In genomic region chr3:148262980-148263379, GRCh38 we compare ENCODE assay signal across 21 cellular contexts.
DNase-seq lines count a peak whose midpoint lies in the region; ATAC-seq, FAIRE-seq and TF ChIP-seq lines count a peak whose summit lies in the region.
"Had no signal": no experiment of that assay in that cellular context is flagged by ENCODE, and none has a peak within 500 bp of the region (broad histone marks: within the 10 kb centered on the region; RNA-seq: fewer than 3 reads in every experiment).

No MANE protein-coding gene starts in this region.

- no peak overlapping the region for H3K4me2 ChIP-seq in hepatocyte
- 0 out of 2 replicates have a peak overlapping the region, but pooled peaks have one; percentile 26 for H3K4me2 ChIP-seq in HepG2 (ENCODE audit: low read depth, low read length)
- H3K4me2 ChIP-seq: A549; BLaER1 treated with 17β-estradiol and CSF1 and Interleukin-3, amounts not matched to agents 10 nM and 100 nM had no signal

- no TSS peak for BruUV-seq in HepG2 (replicated peaks; lab: Mats Ljungman, UMichigan)

- no peaks in the 10 kb centered on the region for H3K4me1 Mint-ChIP-seq in activated CD4-positive, alpha-beta memory T cell treated with anti-CD3 and anti-CD28 coated beads for 36 hours (ENCODE audit: low read depth)
- H3K4me1 Mint-ChIP-seq: B cell had no signal

- TF ChIP-seq EP300 in HepG2 (IDR thresholded peaks at IDR 0.05; ENCODE audit: low read depth in 2 of 2, low read length in 2 of 2) (peak in 1 of 2 experiments; percentile 47; a peak in 1 of 4 replicates), HepG2 (CRISPR knock-in tag; IDR thresholded peaks at IDR 0.05; ENCODE audit: borderline replicate concordance) (no peak)

- no peak for TF ChIP-seq CTCF in hepatocyte (IDR thresholded peaks at IDR 0.05; ENCODE audit: poor library complexity)
- TF ChIP-seq CTCF in HepG2 (CRISPR knock-in tag; IDR thresholded peaks at IDR 0.05): no peak
- TF ChIP-seq CTCF in right lobe of liver (IDR thresholded peaks at IDR 0.05): no peak
- TF ChIP-seq CTCF in brain microvascular endothelial cell (IDR thresholded peaks at IDR 0.05; ENCODE audit: low read depth, low read length, missing control alignments): no peak

- H4K20me1 ChIP-seq in hepatocyte (ENCODE audit: insufficient read depth, poor library complexity, severe bottlenecking) (no peaks in the 10 kb centered on the region), HepG2 (ENCODE audit: insufficient read depth, low read length) (no peaks in the 10 kb centered on the region)
- H4K20me1 ChIP-seq: BLaER1 treated with 17β-estradiol and CSF1 and Interleukin-3, amounts not matched to agents 10 nM and 100 nM had no signal

- in situ Hi-C loops in HepG2 (cut with HindIII; ENCODE audit: extremely low pct_ligation_motif_present, low pct_unique_long_range_greater_than_20kb) (no loop called here), brain microvascular endothelial cell (cut with HindIII; ENCODE audit: low pct_ligation_motif_present, low sequenced_read_pairs) (no loop called here)

- H3K27ac Mint-ChIP-seq in activated CD4-positive, alpha-beta memory T cell treated with anti-CD3 and anti-CD28 coated beads for 36 hours: no peak overlapping the region
- H3K27ac Mint-ChIP-seq: B cell; CD4-positive, alpha-beta T cell; CD8-positive, alpha-beta T cell had no signal

- POLR2A ChIA-PET in HepG2 (lab: Yijun Ruan, JAX): no interaction called here
- POLR2A ChIA-PET in activated CD4-positive, alpha-beta memory T cell treated with anti-CD3 and anti-CD28 coated beads for 36 hours (lab: Charles Lee): no interaction called here

- no peak overlapping the region for H3K9ac ChIP-seq in HepG2 (ENCODE audit: insufficient read depth, low read depth, low read length)
- H3K9ac ChIP-seq: BLaER1 treated with 17β-estradiol and CSF1 and Interleukin-3, amounts not matched to agents 10 nM and 100 nM had no signal

- H3K9me3 Mint-ChIP-seq in activated CD4-positive, alpha-beta memory T cell treated with anti-CD3 and anti-CD28 coated beads for 36 hours: no peaks in the 10 kb centered on the region
- H3K9me3 Mint-ChIP-seq: CD8-positive, alpha-beta T cell had no signal

- no peaks in the 10 kb centered on the region for H3K36me3 Mint-ChIP-seq in activated CD4-positive, alpha-beta memory T cell treated with anti-CD3 and anti-CD28 coated beads for 36 hours
- H3K36me3 Mint-ChIP-seq: CD8-positive, alpha-beta T cell had no signal

- H3K4me3 ChIP-seq in hepatocyte (no peak overlapping the region), HepG2 (replicated peaks in 1 of 3; ENCODE audit: insufficient read depth in 1 of 3, low read depth in 2 of 3, low read length in 3 of 3) (no peak overlapping the region), right lobe of liver (no peak overlapping the region), brain microvascular endothelial cell (ENCODE audit: low read depth, low read length) (no peak overlapping the region)
- H3K4me3 ChIP-seq: A549; BLaER1 treated with 17β-estradiol and CSF1 and Interleukin-3, amounts not matched to agents 10 nM and 100 nM had no signal

- intact Hi-C loops in HepG2 (cut with micrococcal nuclease; ENCODE audit: unreplicated experiment) (no loop called here), right lobe of liver (cut with DNase I) (no loop called here)
- intact Hi-C loops in activated CD4-positive, alpha-beta memory T cell treated with anti-CD3 and anti-CD28 coated beads for 36 hours (cut with micrococcal nuclease): no loop called here

- H3K36me3 ChIP-seq in hepatocyte (replicated peaks; ENCODE audit: insufficient read depth, low read depth): no peaks in the 10 kb centered on the region
- H3K36me3 ChIP-seq in HepG2 (replicated peaks in 1 of 2; ENCODE audit: control insufficient read depth in 1 of 2, insufficient read depth in 2 of 2, low read length in 2 of 2): no peaks in the 10 kb centered on the region
- no peaks in the 10 kb centered on the region for H3K36me3 ChIP-seq in right lobe of liver
- no peaks in the 10 kb centered on the region for H3K36me3 ChIP-seq in brain microvascular endothelial cell (replicated peaks)
- H3K36me3 ChIP-seq: BLaER1 treated with 17β-estradiol and CSF1 and Interleukin-3, amounts not matched to agents 10 nM and 100 nM had no signal

- no peak for TF ChIP-seq RAD21 in HepG2 (CRISPR knock-in tag; IDR thresholded peaks at IDR 0.05)

- H3K27me3 ChIP-seq in hepatocyte (no peaks in the 10 kb centered on the region), HepG2 (ENCODE audit: control insufficient read depth in 1 of 2, insufficient read depth in 2 of 2, low read length in 2 of 2) (no peaks in the 10 kb centered on the region), right lobe of liver (no peaks in the 10 kb centered on the region), brain microvascular endothelial cell (replicated peaks) (no peaks in the 10 kb centered on the region)
- H3K27me3 ChIP-seq: BLaER1 treated with 17β-estradiol and CSF1 and Interleukin-3, amounts not matched to agents 10 nM and 100 nM had no signal

- H3K4me3 Mint-ChIP-seq in activated CD4-positive, alpha-beta memory T cell treated with anti-CD3 and anti-CD28 coated beads for 36 hours: no peak overlapping the region
- H3K4me3 Mint-ChIP-seq: B cell; CD4-positive, alpha-beta T cell; CD8-positive, alpha-beta T cell had no signal

- H3K9me3 ChIP-seq in hepatocyte (ENCODE audit: low read depth): no peaks in the 10 kb centered on the region
- H3K9me3 ChIP-seq in HepG2 (ENCODE audit: low read length): peaks cover 8% of the 10 kb centered on the region
- H3K9me3 ChIP-seq in right lobe of liver: no peaks in the 10 kb centered on the region
- H3K9me3 ChIP-seq: A549, Caco-2 had no signal

- H3K9me2 ChIP-seq in hepatocyte (replicated peaks; ENCODE audit: insufficient read depth): no peaks in the 10 kb centered on the region

- no peaks in the 10 kb centered on the region for H3K27me3 Mint-ChIP-seq in activated CD4-positive, alpha-beta memory T cell treated with anti-CD3 and anti-CD28 coated beads for 36 hours
- H3K27me3 Mint-ChIP-seq: B cell; CD4-positive, alpha-beta T cell had no signal

- CTCF ChIA-PET in HepG2 (lab: Yijun Ruan, JAX; ENCODE audit: low intra/inter-chr PET ratio, low total read pairs): no interaction called here
- CTCF ChIA-PET in activated CD4-positive, alpha-beta memory T cell treated with anti-CD3 and anti-CD28 coated beads for 36 hours (lab: Charles Lee): no interaction called here

- TF ChIP-seq POLR2A in HepG2 (IDR thresholded peaks at IDR 0.05; ENCODE audit: insufficient read depth in 1 of 2, low read depth in 2 of 2, low read length in 2 of 2) (no peak), right lobe of liver (IDR thresholded peaks at IDR 0.05) (no peak)

- H3K79me2 ChIP-seq in hepatocyte: no peaks in the 10 kb centered on the region
- no peaks in the 10 kb centered on the region for H3K79me2 ChIP-seq in HepG2 (ENCODE audit: insufficient read depth, low read length)

- H2AFZ ChIP-seq in hepatocyte (no peak overlapping the region), HepG2 (ENCODE audit: low read length) (no peak overlapping the region)

- H3K27ac ChIP-seq in hepatocyte (no peak overlapping the region), HepG2 (ENCODE audit: extremely low read length, insufficient read depth, low read length) (no peak overlapping the region), right lobe of liver (no peak overlapping the region), brain microvascular endothelial cell (no peak overlapping the region)
- H3K27ac ChIP-seq: 22Rv1; A549; BLaER1 treated with 17β-estradiol and CSF1 and Interleukin-3, amounts not matched to agents 10 nM and 100 nM; C4-2B had no signal

- ATAC-seq in HepG2 (peak; percentile 98), right lobe of liver (peak; percentile 60 to 74 (median 65))
- ATAC-seq: A549; CD8-positive, alpha-beta T cell had no signal

- DNase-seq in hepatocyte (ENCODE audit: low spot score) (peak; percentile 8), HepG2 (ENCODE audit: low spot score) (peak; percentile 16), right lobe of liver (no peak), brain microvascular endothelial cell (no peak), GM19238 (ENCODE audit: insufficient read length, low spot score) (no peak)
- no peak for DNase-seq in activated CD4-positive, alpha-beta memory T cell treated with anti-CD3 and anti-CD28 coated beads for 36 hours
- DNase-seq: AML-193; Caco-2; Calu3; CD4-positive, alpha-beta T cell; CD8-positive, alpha-beta T cell; DMS79 treated with DMSO at 0.1 percent for 48 hours; GF-D8 had no signal

- FAIRE-seq in HepG2 (lab: Jason Lieb, UNC): no peak
- FAIRE-seq: A549, D721Med, G401.6, GM12891 had no signal

- H3K4me1 ChIP-seq in hepatocyte (ENCODE audit: insufficient read depth) (no peaks in the 10 kb centered on the region), HepG2 (ENCODE audit: insufficient read depth, low read length) (peaks cover 24% of the 10 kb centered on the region), right lobe of liver (no peaks in the 10 kb centered on the region)
- H3K4me1 ChIP-seq: A549; BLaER1 treated with 17β-estradiol and CSF1 and Interleukin-3, amounts not matched to agents 10 nM and 100 nM; Caco-2 had no signal

TF ChIP-seq in HepG2, 621 proteins besides CTCF, POLR2A, EP300 and RAD21 (continues in another document):
- TF ChIP-seq HIC2 (CRISPR knock-in tag; IDR thresholded peaks at IDR 0.05; ENCODE audit: low read depth) (no peak), TERF1 (CRISPR knock-in tag; IDR thresholded peaks at IDR 0.05) (no peak), ZFYVE20 (CRISPR knock-in tag; IDR thresholded peaks at IDR 0.05; ENCODE audit: borderline replicate concordance, low read depth) (no peak), PHF20 (CRISPR knock-in tag; IDR thresholded peaks at IDR 0.05) (no peak), FLYWCH1 (CRISPR knock-in tag; IDR thresholded peaks at IDR 0.05) (no peak)

Comparison
In these comparisons a context has a peak if more than half of its experiments do, and no peak if none do; other contexts are left out.
1. DNase-seq: peak in hepatocyte (single experiment) and HepG2 (single experiment); none in right lobe of liver (0 of 3), activated CD4-positive, alpha-beta memory T cell treated with anti-CD3 and anti-CD28 coated beads for 36 hours (single experiment), brain microvascular endothelial cell (single experiment) and GM19238 (single experiment).